Comparison of ENCODE assay signal across 1 cellular context in the genomic region with DNA sequence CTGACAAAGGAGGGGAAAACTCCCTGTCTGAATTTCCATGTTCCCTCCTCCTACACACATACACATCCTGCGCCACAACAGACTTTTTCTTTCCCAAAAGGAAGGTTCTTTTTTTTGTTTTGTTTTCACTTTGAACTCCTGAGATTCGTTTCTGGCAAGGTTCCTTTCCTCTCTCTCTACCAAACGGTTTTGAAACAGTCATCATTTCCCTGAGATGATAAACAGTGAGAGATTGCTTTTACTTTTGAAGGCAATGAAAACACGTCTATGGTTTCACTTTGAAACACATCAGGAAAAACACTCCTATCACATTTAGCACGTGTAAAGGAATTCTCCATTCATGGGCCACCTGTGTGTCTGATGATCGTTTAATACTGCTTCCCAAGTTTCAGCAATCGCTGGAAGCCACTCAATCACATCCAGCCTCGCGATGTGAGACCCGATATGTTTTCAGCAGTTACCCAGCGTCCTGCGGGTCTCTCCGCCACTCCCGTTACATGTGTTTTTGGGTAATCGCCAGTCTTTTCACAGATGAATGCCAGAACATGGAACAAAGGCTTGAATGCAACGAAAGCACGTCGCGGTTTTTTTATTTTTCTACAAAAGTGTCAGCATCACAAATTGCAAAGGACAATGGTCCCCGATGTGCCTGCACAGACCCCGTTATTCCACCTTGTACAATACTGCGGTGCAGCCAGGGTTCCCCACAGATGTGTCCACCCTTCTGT.
TF ChIP-seq lines count a peak whose summit lies in the region.

No MANE protein-coding gene starts in this region.

TF ChIP-seq in HCT116, 20 proteins besides CTCF, POLR2A, EP300 and RAD21 (continued from another document):
- no peak for TF ChIP-seq POLR2AphosphoS5 (IDR thresholded peaks at IDR 0.05; ENCODE audit: low read depth, low read length)
- TF ChIP-seq, protein P1, sequence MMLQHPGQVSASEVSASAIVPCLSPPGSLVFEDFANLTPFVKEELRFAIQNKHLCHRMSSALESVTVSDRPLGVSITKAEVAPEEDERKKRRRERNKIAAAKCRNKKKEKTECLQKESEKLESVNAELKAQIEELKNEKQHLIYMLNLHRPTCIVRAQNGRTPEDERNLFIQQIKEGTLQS (IDR thresholded peaks at IDR 0.05), result no peak
TF ChIP-seq in HCT116: peak in this region for 0.
